8 cellular contexts compared by ENCODE assay signal in genomic region chr14:23327947-23328744, GRCh38. TPM values are rescaled to one million over a fixed set of nuclear protein-coding genes. Genes with fewer than 3 reads are reported as not detected.
DNase-seq lines count a peak whose midpoint lies in the region; ATAC-seq and TF ChIP-seq lines count a peak whose summit lies in the region.

No MANE protein-coding gene starts in this region.

- H3K27me3 ChIP-seq in ascending aorta (no peaks in the 10 kb centered on the region), smooth muscle cell (ENCODE audit: low read depth) (no peaks in the 10 kb centered on the region)

- H3K4me2 ChIP-seq in smooth muscle cell, result no peak overlapping the region

- no peak overlapping the region for H3K9ac ChIP-seq in smooth muscle cell (ENCODE audit: low read depth)

- H3K36me3 ChIP-seq in ascending aorta, result peaks cover 22 to 29% of the 10 kb centered on the region in 2 donors
- H3K36me3 ChIP-seq in smooth muscle cell (ENCODE audit: low read depth), result no peaks in the 10 kb centered on the region

- peak; percentile 78 to 88 (median 82) for TF ChIP-seq CTCF in ascending aorta (IDR thresholded peaks at IDR 0.05)
- peak; percentile 83 for TF ChIP-seq CTCF in smooth muscle cell (IDR thresholded peaks at IDR 0.05; ENCODE audit: borderline replicate concordance, insufficient read depth, poor library complexity, severe bottlenecking)

- intact Hi-C loops in ascending aorta (cut with DNase I), result loop anchor here (1.0 to 10.0 kb wide), 2 partner anchors 52 to 1037 kb away; partner anchors contain the start of gene NFATC4

- no peaks in the 10 kb centered on the region for H3K36me3 Mint-ChIP-seq in T-helper 17 cell (ENCODE audit: low read depth)

- ATAC-seq in T-helper 17 cell (peak; percentile 75), HG03521 (IDR thresholded peaks at IDR 0.05; ENCODE audit: unreplicated experiment) (no peak)

- no peaks in the 10 kb centered on the region for H3K27me3 Mint-ChIP-seq in T-helper 17 cell

- H3K27ac ChIP-seq in ascending aorta (no peak overlapping the region), smooth muscle cell (ENCODE audit: low read depth) (no peak overlapping the region)

- peaks cover 9% of the 10 kb centered on the region for H3K79me2 ChIP-seq in smooth muscle cell (ENCODE audit: low read depth)

- H3K9me3 ChIP-seq in T-helper 17 cell (ENCODE audit: control insufficient read depth, low read length, poor library complexity, severe bottlenecking) (no peaks in the 10 kb centered on the region), ascending aorta (no peaks in the 10 kb centered on the region), smooth muscle cell (replicated peaks; ENCODE audit: low read depth) (no peaks in the 10 kb centered on the region)

- H3F3A ChIP-seq in smooth muscle cell (ENCODE audit: low read depth), result peaks cover 26% of the 10 kb centered on the region

- DNase-seq in SIG-M5 treated with dmso at 0.1 percent for 504 hours (lab: John Stamatoyannopoulos, UW; ENCODE audit: unreplicated experiment) (peak; percentile 71), SIG-M5 (lab: John Stamatoyannopoulos, UW) (no peak), NCI-H1417 (lab: John Stamatoyannopoulos, UW) (peak; percentile 58 to 88 (median 76)), T-helper 17 cell (peak in 2 of 3 donors; percentile 30 to 48), ascending aorta (ENCODE audit: low spot score in 2 of 2) (peak in 1 of 2 donors; percentile 85), hepatic stellate cell (ENCODE audit: low spot score) (peak; percentile 75), smooth muscle cell (lab: John Stamatoyannopoulos, UW; ENCODE audit: unreplicated experiment) (no peak)

- peaks cover under 1 to 2% of the 10 kb centered on the region in 2 donors for H3K4me1 ChIP-seq in ascending aorta
- peaks cover 6% of the 10 kb centered on the region for H3K4me1 ChIP-seq in smooth muscle cell (ENCODE audit: low read depth)

- no peak overlapping the region for H2AFZ ChIP-seq in smooth muscle cell (ENCODE audit: low read depth)

- peaks cover 19% of the 10 kb centered on the region for H4K20me1 ChIP-seq in smooth muscle cell (ENCODE audit: low read depth)

- peak overlapping the region; percentile 78 for H3K27ac Mint-ChIP-seq in T-helper 17 cell

- H3K4me1 Mint-ChIP-seq in T-helper 17 cell, result peaks cover 5% of the 10 kb centered on the region

- H3K4me3 ChIP-seq in ascending aorta, result no peak overlapping the region
- no peak overlapping the region for H3K4me3 ChIP-seq in smooth muscle cell

- no peak overlapping the region for H3K4me3 Mint-ChIP-seq in T-helper 17 cell

- 57% methylated on average over 4 of the region's 4 CpGs for WGBS in smooth muscle cell (ENCODE audit: low lambda C conversion rate)

RNA-seq across cellular contexts. Expression of gene PABPN1, which starts 6.9 kb away (rescaled TPM):
- total RNA-seq in T-helper 17 cell (100 to 1,000 TPM; 168 to 182 TPM), ascending aorta (90.6 TPM), smooth muscle cell (48.3 and 52.3 TPM in 2 replicates)
- 139 and 156 TPM in 2 replicates for polyA plus RNA-seq in smooth muscle cell

RNA-seq across cellular contexts. Expression of gene BCL2L2, which starts 21.5 kb away (rescaled TPM):
- total RNA-seq in T-helper 17 cell, result 1 to 10 TPM; 3.5 to 5.0 TPM
- 49.2 TPM for total RNA-seq in ascending aorta
- 11.7 and 13.2 TPM in 2 replicates for total RNA-seq in smooth muscle cell
- 1.6 and 2.0 TPM in 2 replicates for polyA plus RNA-seq in smooth muscle cell

RNA-seq across cellular contexts. Expression of gene SLC22A17, which starts 24.5 kb away (rescaled TPM):
- total RNA-seq in T-helper 17 cell (10 to 100 TPM in 1 of 2 donors, 1 to 10 TPM in 1; 3.7 to 10.5 TPM), ascending aorta (89.7 TPM), smooth muscle cell (70.3 and 81.0 TPM in 2 replicates)
- polyA plus RNA-seq in smooth muscle cell, result 127 and 134 TPM in 2 replicates

RNA-seq across cellular contexts. Expression of gene PPP1R3E, which starts 25.5 kb away (rescaled TPM):
- total RNA-seq in T-helper 17 cell, result 10 to 100 TPM; 30.6 to 33.8 TPM
- total RNA-seq in ascending aorta, result 8.9 TPM
- total RNA-seq in smooth muscle cell, result 1.7 and 2.0 TPM in 2 replicates
- polyA plus RNA-seq in smooth muscle cell, result 0.71 and 1.5 TPM in 2 replicates

RNA-seq across cellular contexts. Expression of gene EFS, which starts 36.8 kb away (rescaled TPM):
- total RNA-seq in T-helper 17 cell (not detected), ascending aorta (38.1 TPM), smooth muscle cell (16.2 and 23.9 TPM in 2 replicates)
- polyA plus RNA-seq in smooth muscle cell, result 41.3 and 43.9 TPM in 2 replicates

Comparison
In these comparisons a context has a peak if more than half of its experiments do, and no peak if none do; other contexts are left out.
1. DNase-seq: peak in SIG-M5 treated with dmso at 0.1 percent for 504 hours (single experiment), NCI-H1417 (3 of 3), T-helper 17 cell (2 of 3) and hepatic stellate cell (single experiment); none in SIG-M5 (single experiment) and smooth muscle cell (single experiment).